Comparison of ENCODE assay signal across 1 cellular context in the genomic region with DNA sequence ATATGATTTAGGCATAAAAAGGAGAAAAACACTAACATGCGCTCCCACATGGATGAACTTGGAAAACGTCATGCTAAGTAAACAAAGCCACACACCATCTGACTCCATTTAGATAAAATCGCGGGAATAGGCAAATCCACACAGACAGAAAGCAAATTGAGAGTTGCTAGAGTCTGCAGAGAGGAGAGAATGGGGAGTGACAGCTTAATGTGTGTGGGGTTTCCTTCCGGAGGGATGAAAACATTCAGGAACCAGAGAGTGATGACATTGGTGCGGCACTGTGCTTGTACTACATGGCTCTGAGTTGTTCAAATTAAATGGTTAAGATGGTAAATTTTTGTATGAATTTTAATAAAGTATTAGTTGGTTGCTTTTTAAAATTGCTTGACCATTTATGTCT.
TF ChIP-seq lines count a peak whose summit lies in the region.

No MANE protein-coding gene starts in this region.

TF ChIP-seq in A549, 52 proteins besides CTCF, POLR2A, EP300 and RAD21 (continued from another document):
- TF ChIP-seq, protein P1, sequence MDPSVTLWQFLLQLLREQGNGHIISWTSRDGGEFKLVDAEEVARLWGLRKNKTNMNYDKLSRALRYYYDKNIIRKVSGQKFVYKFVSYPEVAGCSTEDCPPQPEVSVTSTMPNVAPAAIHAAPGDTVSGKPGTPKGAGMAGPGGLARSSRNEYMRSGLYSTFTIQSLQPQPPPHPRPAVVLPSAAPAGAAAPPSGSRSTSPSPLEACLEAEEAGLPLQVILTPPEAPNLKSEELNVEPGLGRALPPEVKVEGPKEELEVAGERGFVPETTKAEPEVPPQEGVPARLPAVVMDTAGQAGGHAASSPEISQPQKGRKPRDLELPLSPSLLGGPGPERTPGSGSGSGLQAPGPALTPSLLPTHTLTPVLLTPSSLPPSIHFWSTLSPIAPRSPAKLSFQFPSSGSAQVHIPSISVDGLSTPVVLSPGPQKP (IDR thresholded peaks at IDR 0.05; ENCODE audit: low read depth, low read length), result no peak
- TF ChIP-seq PBX3 (IDR thresholded peaks at IDR 0.05), result no peak
- no peak for TF ChIP-seq RFX5 (IDR thresholded peaks at IDR 0.05)
- TF ChIP-seq KDM5A (IDR thresholded peaks at IDR 0.05), result no peak
TF ChIP-seq in A549: peak in this region for 0.
